In genomic region chr1:189305279-189305678, GRCh38 we compare ENCODE assay signal across 35 cellular contexts.
"Had no signal": no experiment of that assay in that cellular context is flagged by ENCODE, and none has a peak within 500 bp of the region (broad histone marks: within the 10 kb centered on the region; RNA-seq: fewer than 3 reads in every experiment).

No MANE protein-coding gene starts in this region.

- H3K27ac ChIP-seq: KMS-11 had no signal

- H3K27me3 ChIP-seq: MG63 had no signal

- DNase-seq: Karpas-422, Kasumi-1, KBM-7, KG1, MG63, MM.1S, MV-4-11, NCI-H1048, NCI-H1092, NCI-H1092 treated with DMSO at 0.1 percent for 48 hours, NCI-H1105, NCI-H1105 treated with DMSO at 0.1 percent for 48 hours, NCI-H1417, NCI-H1417 treated with DMSO at 0.1 percent for 48 hours, NCI-H1436, NCI-H1436 treated with DMSO at 0.1 percent for 48 hours, NCI-H146, NCI-H1694, NCI-H1694 treated with DMSO at 0.1 percent for 48 hours, NCI-H187, NCI-H187 treated with DMSO at 0.1 percent for 48 hours, NCI-H1930, NCI-H2029, NCI-H2029 treated with DMSO at 0.1 percent for 48 hours, NCI-H2081, NCI-H2081 treated with DMSO at 0.1 percent for 48 hours, NCI-H2107, NCI-H2171, NCI-H2171 treated with DMSO at 0.1 percent for 48 hours, NCI-H2227 treated with DMSO at 0.1 percent for 48 hours, NCI-H226, NCI-H345, NCI-H446, NCI-H446 treated with DMSO at 0.1 percent for 48 hours had no signal

- H3K4me3 ChIP-seq: MG63 had no signal

- H3K9me3 ChIP-seq: MG63 had no signal

- H3K9ac ChIP-seq: KMS-11 had no signal

- H3K4me2 ChIP-seq: KMS-11 had no signal

- H3K36me3 ChIP-seq: MG63 had no signal
